8 cellular contexts compared by ENCODE assay signal in the genomic region with DNA sequence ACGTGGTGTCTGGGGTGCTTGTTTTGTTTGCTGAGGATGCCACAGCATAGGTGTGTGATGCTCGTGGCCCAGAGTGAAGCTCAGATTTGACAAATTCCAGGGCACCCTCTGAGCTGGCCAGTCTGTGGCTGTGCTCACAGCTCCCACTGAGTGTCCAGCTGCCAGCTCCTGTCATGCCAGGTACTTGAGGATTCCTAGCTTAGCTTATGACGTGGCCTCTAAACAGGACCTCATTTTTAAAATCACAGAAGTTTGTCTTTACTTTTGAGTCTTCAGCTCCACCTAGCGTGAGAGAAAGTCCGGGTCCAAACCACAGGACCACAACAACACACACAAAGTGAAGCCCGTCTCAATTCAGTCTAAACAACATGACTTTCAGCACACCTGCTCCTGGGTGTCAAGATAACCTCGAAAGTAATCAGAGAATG.
DNase-seq lines count a peak whose midpoint lies in the region; ATAC-seq and TF ChIP-seq lines count a peak whose summit lies in the region.

No MANE protein-coding gene starts in this region.

- H3K36me3 ChIP-seq in OCI-LY1 (ENCODE audit: insufficient read depth, low read length) (no peaks in the 10 kb centered on the region), heart right ventricle (peaks cover 0 to 100% (median 54%) of the 10 kb centered on the region in 9 donors)

- DNase-seq in heart right ventricle (no peak), COR-L47 (lab: John Stamatoyannopoulos, UW) (no peak), kidney glomerular epithelial cell (lab: John Stamatoyannopoulos, UW) (no peak)
- no peak for DNase-seq in stimulated activated CD4-positive, alpha-beta T cell treated with anti-CD3 and anti-CD28 coated beads, Interleukin-2, amount 100 ng/mL, for 48 hours
- no peak for DNase-seq in activated CD4-positive, alpha-beta memory T cell treated with anti-CD3 and anti-CD28 coated beads, Interleukin-2, amount 10 ng/mL, durations not matched to agents 7 days and 5 days

- H3K27me3 ChIP-seq in OCI-LY1 (ENCODE audit: insufficient read depth, low read length) (0 out of 2 replicates have a peak, but pooled peaks cover 21% of the 10 kb centered on the region), heart right ventricle (no peaks in the 10 kb centered on the region)

- H3K9ac ChIP-seq in OCI-LY1 (ENCODE audit: low read length): no peak overlapping the region

- H3K27me3 Mint-ChIP-seq in activated CD4-positive, alpha-beta memory T cell treated with anti-CD3 and anti-CD28 coated beads, Interleukin-2, amount 10 ng/mL, durations not matched to agents 7 days and 5 days: peaks cover 24% of the 10 kb centered on the region

- H3K36me3 Mint-ChIP-seq in activated CD4-positive, alpha-beta memory T cell treated with anti-CD3 and anti-CD28 coated beads, Interleukin-2, amount 10 ng/mL, durations not matched to agents 7 days and 5 days (ENCODE audit: low read depth): no peaks in the 10 kb centered on the region

- H3K27ac ChIP-seq in C4-2B (no peak overlapping the region), OCI-LY1 (ENCODE audit: low read depth, low read length, poor library complexity, severe bottlenecking) (no peak overlapping the region), heart right ventricle (peak overlapping the region in 5 of 10 donors; percentile 6 to 44 (median 34))

- H4K20me1 ChIP-seq in OCI-LY1 (ENCODE audit: insufficient read depth, low read length): peaks cover 2% of the 10 kb centered on the region; the same call in 1 of the 2 replicates

- no peak overlapping the region for H3K27ac Mint-ChIP-seq in activated CD4-positive, alpha-beta memory T cell treated with anti-CD3 and anti-CD28 coated beads, Interleukin-2, amount 10 ng/mL, durations not matched to agents 7 days and 5 days

- WGBS in heart right ventricle, 2 donors: 55 to 65% methylated on average over 7 of the region's 7 CpGs

- POLR2A ChIA-PET in activated CD4-positive, alpha-beta memory T cell treated with anti-CD3 and anti-CD28 coated beads, Interleukin-2, amount 10 ng/mL, durations not matched to agents 7 days and 5 days (lab: Charles Lee): no interaction called here

- ATAC-seq in GM21360 (IDR thresholded peaks at IDR 0.05; ENCODE audit: unreplicated experiment) (peak; percentile 31), heart right ventricle (peak; percentile 41 to 83 (median 66))

- TF ChIP-seq CTCF in C4-2B (conservative IDR thresholded peaks at IDR 0.05) (peak; percentile 49), OCI-LY1 (IDR thresholded peaks at IDR 0.05; ENCODE audit: low read length) (peak; percentile 46), heart right ventricle (IDR thresholded peaks at IDR 0.05) (peak in 7 of 9 donors; percentile 25 to 55 (median 52))

- H3K9me2 ChIP-seq in OCI-LY1 (ENCODE audit: low read depth, low read length): no peaks in the 10 kb centered on the region

- no peaks in the 10 kb centered on the region for H3K4me1 ChIP-seq in OCI-LY1 (ENCODE audit: insufficient read depth, low read length, severe bottlenecking)
- peaks cover 0 to 20% (median 3%) of the 10 kb centered on the region in 9 donors for H3K4me1 ChIP-seq in heart right ventricle

- no peaks in the 10 kb centered on the region for H3F3A ChIP-seq in OCI-LY1 (ENCODE audit: insufficient read depth, low read length)

- H3K4me2 ChIP-seq in OCI-LY1 (ENCODE audit: low read length): no peak overlapping the region

- CTCF ChIA-PET in activated CD4-positive, alpha-beta memory T cell treated with anti-CD3 and anti-CD28 coated beads, Interleukin-2, amount 10 ng/mL, durations not matched to agents 7 days and 5 days (lab: Charles Lee): interaction anchor here (1.4 to 1.7 kb wide), 2 partner anchors 11 to 223 kb away, joined by 4 read pairs; no protein-coding TSS in a partner anchor

- H3K4me3 Mint-ChIP-seq in activated CD4-positive, alpha-beta memory T cell treated with anti-CD3 and anti-CD28 coated beads, Interleukin-2, amount 10 ng/mL, durations not matched to agents 7 days and 5 days: no peak overlapping the region

- H3K9me3 ChIP-seq in OCI-LY1 (ENCODE audit: low read length): no peaks in the 10 kb centered on the region
- H3K9me3 ChIP-seq in heart right ventricle: no peaks in the 10 kb centered on the region

- H3K4me3 ChIP-seq in OCI-LY1 (ENCODE audit: low read depth, low read length, poor library complexity, severe bottlenecking) (no peak overlapping the region), heart right ventricle (no peak overlapping the region)

- no peaks in the 10 kb centered on the region for H3K4me1 Mint-ChIP-seq in activated CD4-positive, alpha-beta memory T cell treated with anti-CD3 and anti-CD28 coated beads, Interleukin-2, amount 10 ng/mL, durations not matched to agents 7 days and 5 days

- H3K79me2 ChIP-seq in OCI-LY1 (ENCODE audit: insufficient read depth, low read length): no peaks in the 10 kb centered on the region

- no peak overlapping the region for H2AFZ ChIP-seq in OCI-LY1 (ENCODE audit: low read length)

- no peaks in the 10 kb centered on the region for H3K9me3 Mint-ChIP-seq in activated CD4-positive, alpha-beta memory T cell treated with anti-CD3 and anti-CD28 coated beads, Interleukin-2, amount 10 ng/mL, durations not matched to agents 7 days and 5 days

- intact Hi-C loops in heart right ventricle (cut with DNase I): loop anchor here in 3 of 10 donors (1.0 to 5.0 kb wide), 2 partner anchors 222 kb away; no protein-coding TSS in a partner anchor
